2 cellular contexts compared by ENCODE assay signal in the genomic region with DNA sequence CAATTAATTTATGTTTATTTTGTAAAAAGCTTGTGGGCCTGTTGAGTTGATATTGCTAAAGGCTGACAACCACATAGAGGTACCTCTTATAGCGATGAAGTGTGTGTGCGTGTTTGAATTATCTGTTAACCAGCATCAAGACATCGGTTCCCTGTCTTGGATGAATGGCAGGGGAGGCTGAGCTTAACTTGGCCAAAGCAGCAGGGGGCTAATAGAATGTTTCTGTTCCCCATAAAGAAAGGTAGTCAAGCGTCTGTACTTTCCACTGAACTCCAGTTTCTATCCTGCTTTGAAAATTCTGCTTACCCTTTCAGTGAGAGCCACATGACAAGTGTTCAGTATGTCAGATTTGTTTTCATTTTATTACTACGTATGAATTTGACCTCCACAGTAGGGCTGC.
TF ChIP-seq lines count a peak whose summit lies in the region.

No MANE protein-coding gene starts in this region.

TF ChIP-seq in HEK293, 187 proteins besides CTCF, POLR2A, EP300 and RAD21:
- TF ChIP-seq PRDM4 (tag by site-specific recombination; IDR thresholded peaks at IDR 0.05): peak; percentile 75
- TF ChIP-seq PRDM1 (tag by site-specific recombination; IDR thresholded peaks at IDR 0.05): peak; percentile 49
- TF ChIP-seq, protein P1, sequence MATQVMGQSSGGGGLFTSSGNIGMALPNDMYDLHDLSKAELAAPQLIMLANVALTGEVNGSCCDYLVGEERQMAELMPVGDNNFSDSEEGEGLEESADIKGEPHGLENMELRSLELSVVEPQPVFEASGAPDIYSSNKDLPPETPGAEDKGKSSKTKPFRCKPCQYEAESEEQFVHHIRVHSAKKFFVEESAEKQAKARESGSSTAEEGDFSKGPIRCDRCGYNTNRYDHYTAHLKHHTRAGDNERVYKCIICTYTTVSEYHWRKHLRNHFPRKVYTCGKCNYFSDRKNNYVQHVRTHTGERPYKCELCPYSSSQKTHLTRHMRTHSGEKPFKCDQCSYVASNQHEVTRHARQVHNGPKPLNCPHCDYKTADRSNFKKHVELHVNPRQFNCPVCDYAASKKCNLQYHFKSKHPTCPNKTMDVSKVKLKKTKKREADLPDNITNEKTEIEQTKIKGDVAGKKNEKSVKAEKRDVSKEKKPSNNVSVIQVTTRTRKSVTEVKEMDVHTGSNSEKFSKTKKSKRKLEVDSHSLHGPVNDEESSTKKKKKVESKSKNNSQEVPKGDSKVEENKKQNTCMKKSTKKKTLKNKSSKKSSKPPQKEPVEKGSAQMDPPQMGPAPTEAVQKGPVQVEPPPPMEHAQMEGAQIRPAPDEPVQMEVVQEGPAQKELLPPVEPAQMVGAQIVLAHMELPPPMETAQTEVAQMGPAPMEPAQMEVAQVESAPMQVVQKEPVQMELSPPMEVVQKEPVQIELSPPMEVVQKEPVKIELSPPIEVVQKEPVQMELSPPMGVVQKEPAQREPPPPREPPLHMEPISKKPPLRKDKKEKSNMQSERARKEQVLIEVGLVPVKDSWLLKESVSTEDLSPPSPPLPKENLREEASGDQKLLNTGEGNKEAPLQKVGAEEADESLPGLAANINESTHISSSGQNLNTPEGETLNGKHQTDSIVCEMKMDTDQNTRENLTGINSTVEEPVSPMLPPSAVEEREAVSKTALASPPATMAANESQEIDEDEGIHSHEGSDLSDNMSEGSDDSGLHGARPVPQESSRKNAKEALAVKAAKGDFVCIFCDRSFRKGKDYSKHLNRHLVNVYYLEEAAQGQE (tag by site-specific recombination; IDR thresholded peaks at IDR 0.05): no peak
- 0 out of 2 replicates have a peak, but pooled peaks have one; percentile 8 for TF ChIP-seq OSR2 (tag by site-specific recombination; IDR thresholded peaks at IDR 0.05)
- no peak for TF ChIP-seq ZNF121 (tag by site-specific recombination; IDR thresholded peaks at IDR 0.05)
- peak; percentile 85 for TF ChIP-seq WT1 (tag by site-specific recombination; IDR thresholded peaks at IDR 0.05)
- 0 out of 2 replicates have a peak, but pooled peaks have one; percentile 14 for TF ChIP-seq SP7 (tag by site-specific recombination; IDR thresholded peaks at IDR 0.05)
- peak; percentile 40; the same call in 1 of the 2 replicates for TF ChIP-seq ZIC2 (tag by site-specific recombination; IDR thresholded peaks at IDR 0.05)

TF ChIP-seq in H1, 55 proteins besides CTCF, POLR2A, EP300 and RAD21:
- TF ChIP-seq MAFK (IDR thresholded peaks at IDR 0.05; ENCODE audit: low read depth, low read length): no peak
- no peak for TF ChIP-seq ATF2 (IDR thresholded peaks at IDR 0.05; ENCODE audit: low read length)
- TF ChIP-seq, protein P2, sequence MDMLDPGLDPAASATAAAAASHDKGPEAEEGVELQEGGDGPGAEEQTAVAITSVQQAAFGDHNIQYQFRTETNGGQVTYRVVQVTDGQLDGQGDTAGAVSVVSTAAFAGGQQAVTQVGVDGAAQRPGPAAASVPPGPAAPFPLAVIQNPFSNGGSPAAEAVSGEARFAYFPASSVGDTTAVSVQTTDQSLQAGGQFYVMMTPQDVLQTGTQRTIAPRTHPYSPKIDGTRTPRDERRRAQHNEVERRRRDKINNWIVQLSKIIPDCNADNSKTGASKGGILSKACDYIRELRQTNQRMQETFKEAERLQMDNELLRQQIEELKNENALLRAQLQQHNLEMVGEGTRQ (IDR thresholded peaks at IDR 0.05; ENCODE audit: low read length): no peak
